ENCODE assay signal across 2 cellular contexts in the genomic region with DNA sequence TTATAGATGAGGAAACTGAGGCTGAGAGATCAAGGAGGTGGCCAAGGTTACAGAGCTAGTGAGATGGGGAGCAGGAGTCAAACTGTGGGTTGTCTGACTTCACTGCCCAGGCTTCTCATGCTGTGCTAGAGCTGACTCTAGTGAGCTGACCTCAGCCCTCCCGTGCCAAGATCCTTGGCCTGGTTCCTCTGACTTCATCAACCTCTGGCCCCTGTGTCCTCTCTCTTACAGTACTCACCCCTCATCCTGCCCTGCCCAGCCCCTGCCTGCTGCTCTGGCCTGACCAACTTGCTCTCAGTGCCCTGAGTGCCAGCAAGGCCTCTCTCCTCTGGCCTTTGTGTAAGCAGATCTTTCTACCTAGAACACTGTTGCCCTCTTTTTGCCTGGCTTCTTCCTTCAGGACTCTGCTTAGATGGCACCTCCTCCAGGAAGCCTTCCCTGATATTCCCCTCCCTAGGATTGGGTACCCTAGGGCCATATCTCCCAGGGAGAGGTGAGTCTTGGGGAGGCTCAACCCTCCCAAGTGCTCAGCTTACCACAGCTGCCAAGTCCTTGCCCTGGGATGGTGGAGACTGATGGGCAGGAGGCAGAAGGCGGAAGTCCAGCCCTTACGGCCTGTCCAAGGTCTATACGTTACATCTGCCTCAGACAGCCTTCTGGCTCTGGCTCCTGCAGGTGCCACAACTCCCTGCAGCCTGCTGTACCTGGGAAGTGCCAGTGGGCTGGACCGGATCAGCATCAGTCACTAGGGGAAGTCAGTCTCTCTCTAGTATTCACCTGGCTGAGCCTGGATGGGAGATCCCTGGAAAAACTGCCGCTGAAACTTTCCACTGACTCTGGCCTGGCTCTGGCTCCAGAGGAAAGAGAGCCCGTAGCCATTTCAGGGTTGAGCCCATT.
TF ChIP-seq lines count a peak whose summit lies in the region.

No MANE protein-coding gene starts in this region.

TF ChIP-seq in HepG2, 621 proteins besides CTCF, POLR2A, EP300 and RAD21:
- TF ChIP-seq, protein P1, sequence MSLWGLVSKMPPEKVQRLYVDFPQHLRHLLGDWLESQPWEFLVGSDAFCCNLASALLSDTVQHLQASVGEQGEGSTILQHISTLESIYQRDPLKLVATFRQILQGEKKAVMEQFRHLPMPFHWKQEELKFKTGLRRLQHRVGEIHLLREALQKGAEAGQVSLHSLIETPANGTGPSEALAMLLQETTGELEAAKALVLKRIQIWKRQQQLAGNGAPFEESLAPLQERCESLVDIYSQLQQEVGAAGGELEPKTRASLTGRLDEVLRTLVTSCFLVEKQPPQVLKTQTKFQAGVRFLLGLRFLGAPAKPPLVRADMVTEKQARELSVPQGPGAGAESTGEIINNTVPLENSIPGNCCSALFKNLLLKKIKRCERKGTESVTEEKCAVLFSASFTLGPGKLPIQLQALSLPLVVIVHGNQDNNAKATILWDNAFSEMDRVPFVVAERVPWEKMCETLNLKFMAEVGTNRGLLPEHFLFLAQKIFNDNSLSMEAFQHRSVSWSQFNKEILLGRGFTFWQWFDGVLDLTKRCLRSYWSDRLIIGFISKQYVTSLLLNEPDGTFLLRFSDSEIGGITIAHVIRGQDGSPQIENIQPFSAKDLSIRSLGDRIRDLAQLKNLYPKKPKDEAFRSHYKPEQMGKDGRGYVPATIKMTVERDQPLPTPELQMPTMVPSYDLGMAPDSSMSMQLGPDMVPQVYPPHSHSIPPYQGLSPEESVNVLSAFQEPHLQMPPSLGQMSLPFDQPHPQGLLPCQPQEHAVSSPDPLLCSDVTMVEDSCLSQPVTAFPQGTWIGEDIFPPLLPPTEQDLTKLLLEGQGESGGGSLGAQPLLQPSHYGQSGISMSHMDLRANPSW (CRISPR knock-in tag; IDR thresholded peaks at IDR 0.05; ENCODE audit: borderline replicate concordance) = no peak
- no peak for TF ChIP-seq SSRP1 (CRISPR knock-in tag; IDR thresholded peaks at IDR 0.05)
- TF ChIP-seq ZMYM4 (CRISPR knock-in tag; IDR thresholded peaks at IDR 0.05) = no peak
- TF ChIP-seq FOXA1 (IDR thresholded peaks at IDR 0.05) = no peak
- TF ChIP-seq FOXA1 (CRISPR knock-in tag; IDR thresholded peaks at IDR 0.05) = no peak
- no peak for TF ChIP-seq ZNF510 (CRISPR knock-in tag; IDR thresholded peaks at IDR 0.05; ENCODE audit: low read depth)
TF ChIP-seq in HepG2: peak in this region for 0.

TF ChIP-seq in H1, 55 proteins besides CTCF, POLR2A, EP300 and RAD21:
- TF ChIP-seq SIRT6 (IDR thresholded peaks at IDR 0.05; ENCODE audit: low read length) = no peak
- TF ChIP-seq CHD2 (IDR thresholded peaks at IDR 0.05; ENCODE audit: low read length) = no peak
- TF ChIP-seq JUN (IDR thresholded peaks at IDR 0.05; ENCODE audit: low read depth, low read length) = no peak
- no peak for TF ChIP-seq RBBP5 (IDR thresholded peaks at IDR 0.05; ENCODE audit: borderline replicate concordance, low read depth, low read length)
- TF ChIP-seq HDAC2 (IDR thresholded peaks at IDR 0.05; ENCODE audit: borderline replicate concordance in 1 of 2, low read depth in 2 of 2, low read length in 2 of 2) = no peak
- TF ChIP-seq MAFK (IDR thresholded peaks at IDR 0.05; ENCODE audit: low read depth, low read length) = no peak
- TF ChIP-seq BCL11A (IDR thresholded peaks at IDR 0.05; ENCODE audit: low read depth in 2 of 2, low read length in 2 of 2) = no peak
- TF ChIP-seq RFX5 (IDR thresholded peaks at IDR 0.05; ENCODE audit: borderline replicate concordance, low read depth, low read length) = no peak
- no peak for TF ChIP-seq NANOG (IDR thresholded peaks at IDR 0.05; ENCODE audit: insufficient read depth, low read depth, low read length, poor library complexity, severe bottlenecking)
